In genomic region chr17:75910699-75911098, GRCh38 we compare ENCODE assay signal across 14 cellular contexts. TPM values are rescaled to one million over a fixed set of nuclear protein-coding genes. Genes with fewer than 3 reads are reported as not detected.
A peak's percentile ranks its signal among the peaks of the same experiment; 100 is the strongest.
DNase-seq lines count a peak whose midpoint lies in the region; ATAC-seq and TF ChIP-seq lines count a peak whose summit lies in the region.
"Had no signal": no experiment of that assay in that cellular context is flagged by ENCODE, and none has a peak within 500 bp of the region (broad histone marks: within the 10 kb centered on the region; RNA-seq: fewer than 3 reads in every experiment).

No MANE protein-coding gene starts in this region.

- H3K4me3 ChIP-seq in epithelial cell of esophagus (ENCODE audit: low read length), result no peak overlapping the region
- H3K4me3 ChIP-seq: left ventricle myocardium inferior had no signal

- DNase-seq in NCI-H1092 treated with DMSO at 0.1 percent for 48 hours (lab: John Stamatoyannopoulos, UW) (peak; percentile 11), NCI-H1092 (lab: John Stamatoyannopoulos, UW) (no peak), NCI-H510A (lab: John Stamatoyannopoulos, UW) (peak; percentile 74), epithelial cell of esophagus (ENCODE audit: low read depth) (peak; percentile 34), type B pancreatic cell (ENCODE audit: extremely low spot score, unreplicated experiment) (no peak), T-helper 9 cell (no peak)
- DNase-seq: activated CD4-positive, alpha-beta T cell treated with anti-CD3 and anti-CD28 coated beads for 48 hours; glutamatergic neuron; left ventricle myocardium inferior; small intestine; SW 1271 had no signal

- TF ChIP-seq CTCF in epithelial cell of esophagus (IDR thresholded peaks at IDR 0.05; ENCODE audit: insufficient read depth, low read depth, low read length, missing control alignments) (no peak), type B pancreatic cell (conservative IDR thresholded peaks at IDR 0.05) (no peak)

- peaks cover 3% of the 10 kb centered on the region for H3K4me1 Mint-ChIP-seq in type B pancreatic cell (ENCODE audit: unreplicated experiment)
- H3K4me1 Mint-ChIP-seq: activated T-helper 17 cell treated with anti-CD3 and anti-CD28 coated beads, Interleukin-2, amount 50 U/mL, for 72 hours had no signal

- ATAC-seq in HG02623 (IDR thresholded peaks at IDR 0.05; ENCODE audit: unreplicated experiment) (no peak), SK-N-SH treated with all-trans-retinoic acid at 6 μM for 48 hours (no peak)
- ATAC-seq: activated T-helper 17 cell treated with anti-CD3 and anti-CD28 coated beads, Interleukin-2, amount 50 U/mL, for 72 hours had no signal

- no peak overlapping the region for H3K4me3 Mint-ChIP-seq in type B pancreatic cell
- H3K4me3 Mint-ChIP-seq: activated T-helper 17 cell treated with anti-CD3 and anti-CD28 coated beads, Interleukin-2, amount 50 U/mL, for 72 hours had no signal

- H3K36me3 Mint-ChIP-seq in type B pancreatic cell, result no peaks in the 10 kb centered on the region

- H3K9me3 Mint-ChIP-seq in type B pancreatic cell, result no peaks in the 10 kb centered on the region
- H3K9me3 Mint-ChIP-seq: activated T-helper 17 cell treated with anti-CD3 and anti-CD28 coated beads, Interleukin-2, amount 50 U/mL, for 72 hours had no signal

- no peaks in the 10 kb centered on the region for H3K27me3 Mint-ChIP-seq in type B pancreatic cell
- H3K27me3 Mint-ChIP-seq: activated T-helper 17 cell treated with anti-CD3 and anti-CD28 coated beads, Interleukin-2, amount 50 U/mL, for 72 hours had no signal

- H3K27ac Mint-ChIP-seq in type B pancreatic cell, result peak overlapping the region; percentile 51

TF ChIP-seq in SK-N-SH treated with all-trans-retinoic acid at 6 μM for 48 hours, 23 proteins besides CTCF, POLR2A, EP300 and RAD21:
- TF ChIP-seq ZNF70 (CRISPR knock-in tag; IDR thresholded peaks at IDR 0.05), result no peak
- TF ChIP-seq POU6F1 (CRISPR knock-in tag; IDR thresholded peaks at IDR 0.05; ENCODE audit: borderline replicate concordance, low read depth), result no peak
- no peak for TF ChIP-seq ZFP3 (CRISPR knock-in tag; IDR thresholded peaks at IDR 0.05)
- TF ChIP-seq ZC3H10 (CRISPR knock-in tag; IDR thresholded peaks at IDR 0.05), result no peak

RNA-seq across cellular contexts. Expression of gene MRPL38, which starts 6.0 kb away (rescaled TPM):
- 93.5 and 113 TPM in 2 replicates for total RNA-seq in type B pancreatic cell (ENCODE audit: low replicate concordance)

RNA-seq across cellular contexts. Expression of gene TRIM65, which starts 13.9 kb away (rescaled TPM):
- total RNA-seq in type B pancreatic cell (ENCODE audit: low replicate concordance), result 8.1 and 19.0 TPM in 2 replicates

RNA-seq across cellular contexts. Expression of gene FBF1, which starts 30.1 kb away (rescaled TPM):
- 18.7 and 27.5 TPM in 2 replicates for total RNA-seq in type B pancreatic cell (ENCODE audit: low replicate concordance)

RNA-seq across cellular contexts. Expression of gene TRIM47, which starts 32.3 kb away (rescaled TPM):
- 1.9 and 3.1 TPM in 2 replicates for total RNA-seq in type B pancreatic cell (ENCODE audit: low replicate concordance)

RNA-seq across cellular contexts. Expression of gene WBP2, which starts 55.6 kb away (rescaled TPM):
- total RNA-seq in type B pancreatic cell (ENCODE audit: low replicate concordance), result 43.0 and 49.9 TPM in 2 replicates

Comparison
In these comparisons a context has a peak if more than half of its experiments do, and no peak if none do; other contexts are left out.
1. DNase-seq: peak in NCI-H1092 treated with DMSO at 0.1 percent for 48 hours (single experiment), NCI-H510A (single experiment) and epithelial cell of esophagus (single experiment); none in NCI-H1092 (single experiment), type B pancreatic cell (single experiment) and T-helper 9 cell (single experiment).